ENCODE assay signal across 1 cellular context in genomic region chr7:20279979-20280378, GRCh38.
TF ChIP-seq lines count a peak whose summit lies in the region.

No MANE protein-coding gene starts in this region.

TF ChIP-seq in IMR-90, 13 proteins besides CTCF, POLR2A, EP300 and RAD21:
- TF ChIP-seq RCOR1 (IDR thresholded peaks at IDR 0.05; ENCODE audit: insufficient replicate concordance, low read length) (no peak), FOS (IDR thresholded peaks at IDR 0.05; ENCODE audit: low read depth, low read length) (no peak), NFE2L2 (IDR thresholded peaks at IDR 0.05; ENCODE audit: low read depth, low read length) (no peak), RFX5 (IDR thresholded peaks at IDR 0.05; ENCODE audit: low read depth, low read length) (no peak), SMC3 (IDR thresholded peaks at IDR 0.05; ENCODE audit: low read depth, low read length) (no peak), MAZ (IDR thresholded peaks at IDR 0.05; ENCODE audit: borderline replicate concordance, low read depth, low read length) (no peak), BHLHE40 (IDR thresholded peaks at IDR 0.05; ENCODE audit: low read depth, low read length) (no peak), MXI1 (IDR thresholded peaks at IDR 0.05; ENCODE audit: borderline replicate concordance, low read depth, low read length) (no peak), CEBPB (IDR thresholded peaks at IDR 0.05; ENCODE audit: low read depth, low read length) (no peak), USF2 (IDR thresholded peaks at IDR 0.05; ENCODE audit: low read depth, low read length) (no peak), ELK1 (IDR thresholded peaks at IDR 0.05; ENCODE audit: borderline replicate concordance, low read depth, low read length) (no peak), CHD1 (IDR thresholded peaks at IDR 0.05; ENCODE audit: low read depth, low read length) (no peak), MAFK (IDR thresholded peaks at IDR 0.05; ENCODE audit: low read depth, low read length) (no peak)
TF ChIP-seq in IMR-90: peak in this region for 0.
